ENCODE assay signal across 8 cellular contexts in genomic region chr10:511101-511848, GRCh38.
DNase-seq lines count a peak whose midpoint lies in the region; ATAC-seq, FAIRE-seq and TF ChIP-seq lines count a peak whose summit lies in the region.

No MANE protein-coding gene starts in this region.

- peaks cover 23% of the 10 kb centered on the region for H3F3A ChIP-seq in MM.1S (ENCODE audit: insufficient read depth, low read length)

- no peaks in the 10 kb centered on the region for H3K9me3 Mint-ChIP-seq in activated naive CD4-positive, alpha-beta T cell treated with anti-CD3 and anti-CD28 coated beads, Interleukin-2, amount 50 U/mL, for 72 hours

- no peaks in the 10 kb centered on the region for H4K20me1 ChIP-seq in MM.1S (ENCODE audit: insufficient read depth, low read length)

- peak; percentile 90 for FAIRE-seq in pancreas (lab: Jason Lieb, UNC)

- 27 to 30% methylated on average over 21 of the region's 21 CpGs for WGBS in pancreas, 2 donors

- ATAC-seq in GM19351 (IDR thresholded peaks at IDR 0.05; ENCODE audit: unreplicated experiment) (peak; percentile 61), pancreas (peak; percentile 80 to 87 (median 84)), thoracic aorta (ENCODE audit: insufficient number of reproducible peaks, low FRiP score, low read depth) (peak; percentile 61)
- peak; percentile 90 to 92 for ATAC-seq in activated naive CD4-positive, alpha-beta T cell treated with anti-CD3 and anti-CD28 coated beads, Interleukin-2, amount 50 U/mL, for 72 hours

- peak; percentile 97 for DNase-seq in Ammon's horn (ENCODE audit: low spot score)
- DNase-seq in MM.1S = peak; percentile 78
- peak; percentile 9 for DNase-seq in SKM-1 treated with dmso at 0.1 percent for 144 hours (lab: John Stamatoyannopoulos, UW; ENCODE audit: unreplicated experiment)
- peak; percentile 70 to 91 for DNase-seq in activated naive CD4-positive, alpha-beta T cell treated with anti-CD3 and anti-CD28 coated beads, Interleukin-2, amount 50 U/mL, for 72 hours (ENCODE audit: low spot score in 2 of 2)
- DNase-seq in head of caudate nucleus = peak; percentile 91 to 98 (median 96)
- peak; percentile 86 to 100 (median 94) for DNase-seq in pancreas
- DNase-seq in thoracic aorta (ENCODE audit: low spot score) = peak; percentile 60

- H2AFZ ChIP-seq in MM.1S (ENCODE audit: low read length) = peak overlapping the region; percentile 28; the same call in 1 of the 2 replicates

- peak overlapping the region; percentile 58 for H3K4me2 ChIP-seq in MM.1S (ENCODE audit: low read depth, low read length)

- H3K27me3 ChIP-seq in MM.1S (replicated peaks; ENCODE audit: insufficient read depth, low read length) = no peaks in the 10 kb centered on the region
- H3K27me3 ChIP-seq in pancreas = no peaks in the 10 kb centered on the region
- H3K27me3 ChIP-seq in thoracic aorta (replicated peaks; ENCODE audit: insufficient read depth) = no peaks in the 10 kb centered on the region

- H3K36me3 ChIP-seq in MM.1S (replicated peaks; ENCODE audit: insufficient read depth, low read length) (no peaks in the 10 kb centered on the region), pancreas (no peaks in the 10 kb centered on the region), thoracic aorta (no peaks in the 10 kb centered on the region)

- TF ChIP-seq CTCF in MM.1S (IDR thresholded peaks at IDR 0.05; ENCODE audit: low read length) (peak; percentile 84), pancreas (IDR thresholded peaks at IDR 0.05) (peak; percentile 83 to 98 (median 96)), thoracic aorta (IDR thresholded peaks at IDR 0.05) (peak; percentile 95)

- peak overlapping the region; percentile 97 for H3K27ac ChIP-seq in MM.1S (ENCODE audit: low read length)
- H3K27ac ChIP-seq in pancreas = peak overlapping the region in 2 of 4 donors; percentile 31 to 33
- H3K27ac ChIP-seq in thoracic aorta = no peak overlapping the region

- H3K36me3 Mint-ChIP-seq in activated naive CD4-positive, alpha-beta T cell treated with anti-CD3 and anti-CD28 coated beads, Interleukin-2, amount 50 U/mL, for 72 hours = no peaks in the 10 kb centered on the region

- intact Hi-C loops in head of caudate nucleus (cut with DNase I) (loop anchor here (5.0 kb wide), 2 partner anchors 171 to 276 kb away; no protein-coding TSS in a partner anchor), pancreas (cut with DNase I) (loop anchor here in 2 of 3 donors (5.0 to 10.0 kb wide), 3 partner anchors 154 to 281 kb away; no protein-coding TSS in a partner anchor)

- H3K9me3 ChIP-seq in MM.1S (replicated peaks; ENCODE audit: insufficient read depth, low read length) = no peaks in the 10 kb centered on the region
- H3K9me3 ChIP-seq in pancreas = no peaks in the 10 kb centered on the region
- H3K9me3 ChIP-seq in thoracic aorta = no peaks in the 10 kb centered on the region

- peaks cover 19% of the 10 kb centered on the region for H3K79me2 ChIP-seq in MM.1S (ENCODE audit: low read length)

- no peak overlapping the region for H3K4me3 ChIP-seq in MM.1S (ENCODE audit: low read length)
- no peak overlapping the region for H3K4me3 ChIP-seq in pancreas
- no peak overlapping the region for H3K4me3 ChIP-seq in thoracic aorta

- peak overlapping the region; percentile 70 for H3K9ac ChIP-seq in MM.1S (ENCODE audit: low read length)

- H3K27ac Mint-ChIP-seq in activated naive CD4-positive, alpha-beta T cell treated with anti-CD3 and anti-CD28 coated beads, Interleukin-2, amount 50 U/mL, for 72 hours = no peak overlapping the region

- no peaks in the 10 kb centered on the region for H3K9me2 ChIP-seq in MM.1S (replicated peaks; ENCODE audit: insufficient read depth, low read length)

- H3K4me1 ChIP-seq in MM.1S (ENCODE audit: low read length) (peaks cover 50% of the 10 kb centered on the region), pancreas (peaks cover 0 to 11% (median 5%) of the 10 kb centered on the region in 3 donors), thoracic aorta (ENCODE audit: control insufficient read depth in 1 of 2, low read depth in 2 of 2) (peaks cover 9 to 34% of the 10 kb centered on the region in 2 donors)

Comparison
In these comparisons a context has a peak if more than half of its experiments do, and no peak if none do; other contexts are left out.
1. DNase-seq: peak in every context shown above with its lines; median percentile 97 in Ammon's horn; 96 in head of caudate nucleus; 94 in pancreas; 80 in activated naive CD4-positive, alpha-beta T cell treated with anti-CD3 and anti-CD28 coated beads, Interleukin-2, amount 50 U/mL, for 72 hours; 78 in MM.1S; 60 in thoracic aorta; 9 in SKM-1 treated with dmso at 0.1 percent for 144 hours.